Comparison of ENCODE assay signal across 2 cellular contexts in genomic region chr14:59657769-59658168, GRCh38.
TF ChIP-seq lines count a peak whose summit lies in the region.

No MANE protein-coding gene starts in this region.

TF ChIP-seq in GM23338, 12 proteins besides CTCF, POLR2A, EP300 and RAD21 (continued from another document):
- TF ChIP-seq STAT1 (IDR thresholded peaks at IDR 0.05; ENCODE audit: unreplicated experiment) (no peak), JUNB (IDR thresholded peaks at IDR 0.05; ENCODE audit: unreplicated experiment) (no peak), POLR2AphosphoS5 (IDR thresholded peaks at IDR 0.05; ENCODE audit: low read depth) (no peak), EZH2phosphoT487 (IDR thresholded peaks at IDR 0.05; ENCODE audit: unreplicated experiment) (no peak), ZNF462 (CRISPR knock-in tag; IDR thresholded peaks at IDR 0.05) (no peak), REST (IDR thresholded peaks at IDR 0.05; ENCODE audit: unreplicated experiment) (no peak), ZNF114 (CRISPR knock-in tag; IDR thresholded peaks at IDR 0.05) (no peak), ZNF331 (CRISPR knock-in tag; IDR thresholded peaks at IDR 0.05; ENCODE audit: low read depth) (no peak), EZH2 (IDR thresholded peaks at IDR 0.05; ENCODE audit: low read depth, unreplicated experiment) (no peak)

TF ChIP-seq in K562, 482 proteins besides CTCF, POLR2A, EP300 and RAD21 (continued from another document):
- TF ChIP-seq PRDM10 (IDR thresholded peaks at IDR 0.05; ENCODE audit: partially characterized antibody) (peak; percentile 91), FOXK2 (conservative IDR thresholded peaks at IDR 0.05 in 1 of 2, IDR thresholded peaks at IDR 0.05 in 1 of 2; ENCODE audit: low read depth in 2 of 2) (0 out of 4 replicates have a peak, but pooled peaks of 1 of the 2 experiments have one; percentile 20), MNT (conservative IDR thresholded peaks at IDR 0.05) (no peak), MECOM (CRISPR knock-in tag; IDR thresholded peaks at IDR 0.05) (no peak), STAG1 (CRISPR knock-in tag; IDR thresholded peaks at IDR 0.05; ENCODE audit: borderline replicate concordance) (no peak), YY1 (IDR thresholded peaks at IDR 0.05; ENCODE audit: borderline replicate concordance in 1 of 3, control insufficient read depth in 1 of 3, extremely low read depth in 1 of 3, insufficient read depth in 3 of 3, insufficient read length in 1 of 3, insufficient replicate concordance in 2 of 3, low read depth in 1 of 3, low read length in 2 of 3) (peak in 1 of 3 experiments; percentile 22), ZEB2 (IDR thresholded peaks at IDR 0.05) (no peak), ZNF311 (CRISPR knock-in tag; IDR thresholded peaks at IDR 0.05) (no peak), BRD9 (IDR thresholded peaks at IDR 0.05; ENCODE audit: low read depth, partially characterized antibody) (no peak), SFPQ (IDR thresholded peaks at IDR 0.05; ENCODE audit: low read depth, low read length) (no peak)
